In genomic region chr6:33454009-33454946, GRCh38 we compare ENCODE assay signal across 1 cellular context.
TF ChIP-seq lines count a peak whose summit lies in the region.

Gene ZBTB9 (plus strand): TSS chr6:33454576. CDS start chr6:33455101, 525 bp downstream.

TF ChIP-seq in HepG2, 621 proteins besides CTCF, POLR2A, EP300 and RAD21 (continued from another document and continues in another):
- TF ChIP-seq PAXIP1 (CRISPR knock-in tag; conservative IDR thresholded peaks at IDR 0.05) (peak; percentile 32), ZNF512 (CRISPR knock-in tag; IDR thresholded peaks at IDR 0.05) (no peak), HNF1A (IDR thresholded peaks at IDR 0.05; ENCODE audit: low read depth) (no peak), HNF1A (CRISPR knock-in tag; IDR thresholded peaks at IDR 0.05; ENCODE audit: borderline replicate concordance) (peak; percentile 68; the same call in 1 of the 2 replicates), MAX (IDR thresholded peaks at IDR 0.05) (peak; percentile 99), SMARCE1 (IDR thresholded peaks at IDR 0.05; ENCODE audit: borderline replicate concordance) (no peak), TSC22D2 (CRISPR knock-in tag; IDR thresholded peaks at IDR 0.05; ENCODE audit: borderline replicate concordance) (peak; percentile 96; the same call in 1 of the 2 replicates), CEBPG (CRISPR knock-in tag; IDR thresholded peaks at IDR 0.05) (peak; percentile 12; the same call in 1 of the 2 replicates), RBFOX2 (IDR thresholded peaks at IDR 0.05; ENCODE audit: low read depth, low read length) (peak; percentile 96), ZNF570 (CRISPR knock-in tag; IDR thresholded peaks at IDR 0.05; ENCODE audit: borderline replicate concordance) (0 out of 2 replicates have a peak, but pooled peaks have one; percentile 84), SRSF9 (IDR thresholded peaks at IDR 0.05; ENCODE audit: borderline replicate concordance, insufficient read depth, low read depth, low read length, poor library complexity, severe bottlenecking) (no peak), KLF15 (CRISPR knock-in tag; IDR thresholded peaks at IDR 0.05; ENCODE audit: borderline replicate concordance) (no peak; the same call in 1 of the 2 replicates), ZNF619 (CRISPR knock-in tag; IDR thresholded peaks at IDR 0.05) (no peak), ZNF232 (CRISPR knock-in tag; IDR thresholded peaks at IDR 0.05; ENCODE audit: borderline replicate concordance) (peak; percentile 48; the same call in 1 of the 2 replicates), ZFP36L1 (CRISPR knock-in tag; IDR thresholded peaks at IDR 0.05) (peak; percentile 90; the same call in 1 of the 2 replicates), NFRKB (IDR thresholded peaks at IDR 0.05) (no peak), ZBTB7A (CRISPR knock-in tag; IDR thresholded peaks at IDR 0.05) (no peak), ZNF510 (CRISPR knock-in tag; IDR thresholded peaks at IDR 0.05; ENCODE audit: low read depth) (0 out of 2 replicates have a peak, but pooled peaks have one; percentile 74), MTF1 (CRISPR knock-in tag; IDR thresholded peaks at IDR 0.05) (no peak), CBX1 (IDR thresholded peaks at IDR 0.05; ENCODE audit: low read depth) (peak; percentile 97), ZNF513 (CRISPR knock-in tag; conservative IDR thresholded peaks at IDR 0.05) (0 out of 2 replicates have a peak, but pooled peaks have one; percentile 68), MIER3 (CRISPR knock-in tag; IDR thresholded peaks at IDR 0.05; ENCODE audit: borderline replicate concordance) (0 out of 2 replicates have a peak, but pooled peaks have one; percentile 72), CCAR2 (optimal IDR thresholded peaks at IDR 0.05; ENCODE audit: low read depth, low read length) (no peak), ZNF589 (CRISPR knock-in tag; conservative IDR thresholded peaks at IDR 0.05) (peak; percentile 94; the same call in 1 of the 2 replicates), ZNF644 (CRISPR knock-in tag; IDR thresholded peaks at IDR 0.05; ENCODE audit: low read depth) (no peak), GABPB1 (CRISPR knock-in tag; IDR thresholded peaks at IDR 0.05) (peak; percentile 99), XBP1 (CRISPR knock-in tag; IDR thresholded peaks at IDR 0.05) (no peak), ZNF276 (CRISPR knock-in tag; IDR thresholded peaks at IDR 0.05; ENCODE audit: low read depth) (peak; percentile 74; the same call in 1 of the 2 replicates), ZNF563 (CRISPR knock-in tag; IDR thresholded peaks at IDR 0.05) (peak; percentile 64), NFYC (CRISPR knock-in tag; IDR thresholded peaks at IDR 0.05) (peak; percentile 100), JDP2 (CRISPR knock-in tag; IDR thresholded peaks at IDR 0.05; ENCODE audit: borderline replicate concordance) (0 out of 2 replicates have a peak, but pooled peaks have one; percentile 44), HDAC2 (CRISPR knock-in tag; IDR thresholded peaks at IDR 0.05) (peak; percentile 91), ONECUT2 (CRISPR knock-in tag; IDR thresholded peaks at IDR 0.05) (no peak; the same call in 1 of the 2 replicates), SP1 (IDR thresholded peaks at IDR 0.05) (no peak; the same call in 1 of the 2 replicates), SP1 (CRISPR knock-in tag; IDR thresholded peaks at IDR 0.05) (peak; percentile 98), ETV6 (CRISPR knock-in tag; conservative IDR thresholded peaks at IDR 0.05) (peak; percentile 95; the same call in 1 of the 2 replicates), AGO1 (IDR thresholded peaks at IDR 0.05; ENCODE audit: low read depth, low read length, poor library complexity, severe bottlenecking) (peak; percentile 36), IRF2 (CRISPR knock-in tag; IDR thresholded peaks at IDR 0.05) (peak; percentile 79), JUN (CRISPR knock-in tag; IDR thresholded peaks at IDR 0.05) (peak; percentile 78), MXI1 (IDR thresholded peaks at IDR 0.05; ENCODE audit: borderline replicate concordance, low read depth, low read length) (peak; percentile 99), TEF (CRISPR knock-in tag; IDR thresholded peaks at IDR 0.05) (no peak; the same call in 1 of the 2 replicates), ZNF720 (CRISPR knock-in tag; IDR thresholded peaks at IDR 0.05) (peak; percentile 50), PAWR (CRISPR knock-in tag; IDR thresholded peaks at IDR 0.05; ENCODE audit: borderline replicate concordance) (peak; percentile 75; the same call in 1 of the 2 replicates), ZNF224 (CRISPR knock-in tag; IDR thresholded peaks at IDR 0.05) (peak; percentile 97), ZNF652 (CRISPR knock-in tag; IDR thresholded peaks at IDR 0.05; ENCODE audit: borderline replicate concordance, low read depth) (0 out of 2 replicates have a peak, but pooled peaks have one; percentile 41), SKI (IDR thresholded peaks at IDR 0.05; ENCODE audit: partially characterized antibody) (peak; percentile 84), HOXD1 (CRISPR knock-in tag; IDR thresholded peaks at IDR 0.05) (peak; percentile 27; the same call in 1 of the 2 replicates), FOXA1 (IDR thresholded peaks at IDR 0.05) (no peak), FOXA1 (CRISPR knock-in tag; IDR thresholded peaks at IDR 0.05) (peak; percentile 69), MZF1 (CRISPR knock-in tag; IDR thresholded peaks at IDR 0.05; ENCODE audit: borderline replicate concordance) (peak; percentile 68; the same call in 1 of the 2 replicates), SRY (CRISPR knock-in tag; IDR thresholded peaks at IDR 0.05) (peak; percentile 88; the same call in 1 of the 2 replicates), GPBP1L1 (CRISPR knock-in tag; IDR thresholded peaks at IDR 0.05) (no peak), KDM2A (CRISPR knock-in tag; IDR thresholded peaks at IDR 0.05; ENCODE audit: borderline replicate concordance, low read depth) (peak; percentile 98), ZNF737 (CRISPR knock-in tag; IDR thresholded peaks at IDR 0.05; ENCODE audit: borderline replicate concordance) (no peak)
